ENCODE assay signal across 8 cellular contexts in genomic region chr20:49323622-49324238, GRCh38. TPM values are rescaled to one million over a fixed set of nuclear protein-coding genes. Genes with fewer than 3 reads are reported as not detected.
DNase-seq lines count a peak whose midpoint lies in the region; ATAC-seq and TF ChIP-seq lines count a peak whose summit lies in the region.

No MANE protein-coding gene starts in this region.

- no peaks in the 10 kb centered on the region for H4K20me1 ChIP-seq in HCT116 (ENCODE audit: insufficient read depth)

- H3K4me3 ChIP-seq in HCT116 (replicated peaks in 1 of 2; ENCODE audit: low read depth in 1 of 2, low read length in 2 of 2) (no peak overlapping the region), lower lobe of right lung (no peak overlapping the region)

- H3K9me3 ChIP-seq in HCT116 (ENCODE audit: control insufficient read depth in 1 of 2, insufficient read depth in 1 of 2, low read depth in 1 of 2, low read length in 2 of 2) (no peaks in the 10 kb centered on the region), lower lobe of right lung (no peaks in the 10 kb centered on the region)

- H3K9me2 ChIP-seq in HCT116 (ENCODE audit: insufficient read depth), result no peaks in the 10 kb centered on the region

- BruUV-seq in HCT116 (replicated peaks; lab: Mats Ljungman, UMichigan), result no TSS peak

- intact Hi-C loops in HCT116 (cut with micrococcal nuclease) (loop anchor here (5.0 kb wide), 1 partner anchor 191 kb away; no protein-coding TSS in a partner anchor), lower lobe of right lung (cut with DNase I) (no loop called here)

- peak overlapping the region; percentile 49 for H2AFZ ChIP-seq in HCT116 (ENCODE audit: low read depth, low read length, poor library complexity, severe bottlenecking)

- H3K79me2 ChIP-seq in HCT116 (ENCODE audit: insufficient read depth, low read length), result no peaks in the 10 kb centered on the region

- RAD21 ChIA-PET in HCT116 (lab: Charles Lee; ENCODE audit: low non-redundant PET in 1 of 2, low total read pairs in 2 of 2, uncharacterized antibody in 2 of 2, unreplicated experiment in 2 of 2), result no interaction called here

- H3K27ac ChIP-seq in HCT116 (ENCODE audit: low read depth, low read length) (no peak overlapping the region), lower lobe of right lung (peak overlapping the region; percentile 31)

- DNase-seq in COR-L47 (lab: John Stamatoyannopoulos, UW), result peak; percentile 53
- DNase-seq in HCT116 (ENCODE audit: low read depth, low spot score), result peak; percentile 34
- DNase-seq in RPMI7951 (ENCODE audit: low read depth), result peak; percentile 82
- DNase-seq in T47D (ENCODE audit: low read depth in 1 of 2, low spot score in 1 of 2), result peak; percentile 53 to 83
- no peak for DNase-seq in lower lobe of right lung
- DNase-seq in GM19240 (ENCODE audit: insufficient read length, low spot score), result no peak
- DNase-seq in putamen (ENCODE audit: low spot score), result no peak
- no peak for DNase-seq in middle frontal gyrus (ENCODE audit: extremely low spot score, low spot score)

- CTCF ChIA-PET in HCT116 (lab: Charles Lee), result interaction anchor here (1.3 kb wide), 1 partner anchor 78 kb away, joined by 3 read pairs; no protein-coding TSS in a partner anchor

- TF ChIP-seq RAD21 in HCT116 (IDR thresholded peaks at IDR 0.05; ENCODE audit: low read depth), result peak; percentile 63

- peak; percentile 60 for ATAC-seq in HCT116
- ATAC-seq in lower lobe of right lung, result peak; percentile 54 to 71

- H3K4me2 ChIP-seq in HCT116 (ENCODE audit: low read length), result peak overlapping the region; percentile 21; the same call in 1 of the 2 replicates

- H3K9ac ChIP-seq in HCT116 (ENCODE audit: low read length), result no peak overlapping the region

- in situ Hi-C loops in T47D (cut with HindIII; ENCODE audit: low pct_unique_long_range_greater_than_20kb, low sequenced_read_pairs), result no loop called here

- POLR2A ChIA-PET in HCT116 (lab: Charles Lee), result interaction anchor here (0.7 to 1.0 kb wide), 2 partner anchors 78 to 589 kb away, joined by 3 to 4 read pairs; no protein-coding TSS in a partner anchor

- H3K4me1 ChIP-seq in HCT116 (ENCODE audit: control insufficient read depth in 1 of 2, insufficient read depth in 2 of 2, low read length in 2 of 2) (peaks cover 2 to 8% of the 10 kb centered on the region in 2 experiments; a peak in 3 of 4 replicates), lower lobe of right lung (peaks cover 15% of the 10 kb centered on the region)

- peak in 2 of 3 experiments; percentile 7 to 25; a peak in 1 of 6 replicates for TF ChIP-seq CTCF in HCT116 (IDR thresholded peaks at IDR 0.05 in 2 of 3, conservative IDR thresholded peaks at IDR 0.05 in 1 of 3; ENCODE audit: borderline replicate concordance in 1 of 3, insufficient read depth in 1 of 3, low read depth in 2 of 3, low read length in 2 of 3)
- TF ChIP-seq CTCF in lower lobe of right lung (IDR thresholded peaks at IDR 0.05), result peak; percentile 25

- H3K27me3 ChIP-seq in HCT116 (ENCODE audit: insufficient read depth, low read length) (peaks cover 23% of the 10 kb centered on the region; the same call in 1 of the 2 replicates), lower lobe of right lung (ENCODE audit: low read depth) (peaks cover 34% of the 10 kb centered on the region)

- no peak for TF ChIP-seq POLR2A in HCT116 (IDR thresholded peaks at IDR 0.05; ENCODE audit: borderline replicate concordance, extremely low read depth, insufficient read depth, insufficient read length)

- H3K36me3 ChIP-seq in HCT116 (ENCODE audit: control insufficient read depth in 1 of 2, insufficient read depth in 2 of 2, low read length in 2 of 2), result no peaks in the 10 kb centered on the region
- no peaks in the 10 kb centered on the region for H3K36me3 ChIP-seq in lower lobe of right lung

TF ChIP-seq in HCT116, 20 proteins besides CTCF, POLR2A, EP300 and RAD21:
- no peak for TF ChIP-seq CEBPB (IDR thresholded peaks at IDR 0.05; ENCODE audit: low read depth)
- TF ChIP-seq POLR2AphosphoS5 (IDR thresholded peaks at IDR 0.05; ENCODE audit: low read depth, low read length), result no peak
- no peak for TF ChIP-seq ATF3 (IDR thresholded peaks at IDR 0.05)
- no peak for TF ChIP-seq ZBTB33 (IDR thresholded peaks at IDR 0.05; ENCODE audit: extremely low read depth, insufficient replicate concordance, low read length)
- TF ChIP-seq ZFX (IDR thresholded peaks at IDR 0.05), result no peak
- no peak for TF ChIP-seq CBX3 (IDR thresholded peaks at IDR 0.05; ENCODE audit: low read depth)
- TF ChIP-seq SP1 (IDR thresholded peaks at IDR 0.05; ENCODE audit: low read depth), result no peak
- TF ChIP-seq, protein P1, sequence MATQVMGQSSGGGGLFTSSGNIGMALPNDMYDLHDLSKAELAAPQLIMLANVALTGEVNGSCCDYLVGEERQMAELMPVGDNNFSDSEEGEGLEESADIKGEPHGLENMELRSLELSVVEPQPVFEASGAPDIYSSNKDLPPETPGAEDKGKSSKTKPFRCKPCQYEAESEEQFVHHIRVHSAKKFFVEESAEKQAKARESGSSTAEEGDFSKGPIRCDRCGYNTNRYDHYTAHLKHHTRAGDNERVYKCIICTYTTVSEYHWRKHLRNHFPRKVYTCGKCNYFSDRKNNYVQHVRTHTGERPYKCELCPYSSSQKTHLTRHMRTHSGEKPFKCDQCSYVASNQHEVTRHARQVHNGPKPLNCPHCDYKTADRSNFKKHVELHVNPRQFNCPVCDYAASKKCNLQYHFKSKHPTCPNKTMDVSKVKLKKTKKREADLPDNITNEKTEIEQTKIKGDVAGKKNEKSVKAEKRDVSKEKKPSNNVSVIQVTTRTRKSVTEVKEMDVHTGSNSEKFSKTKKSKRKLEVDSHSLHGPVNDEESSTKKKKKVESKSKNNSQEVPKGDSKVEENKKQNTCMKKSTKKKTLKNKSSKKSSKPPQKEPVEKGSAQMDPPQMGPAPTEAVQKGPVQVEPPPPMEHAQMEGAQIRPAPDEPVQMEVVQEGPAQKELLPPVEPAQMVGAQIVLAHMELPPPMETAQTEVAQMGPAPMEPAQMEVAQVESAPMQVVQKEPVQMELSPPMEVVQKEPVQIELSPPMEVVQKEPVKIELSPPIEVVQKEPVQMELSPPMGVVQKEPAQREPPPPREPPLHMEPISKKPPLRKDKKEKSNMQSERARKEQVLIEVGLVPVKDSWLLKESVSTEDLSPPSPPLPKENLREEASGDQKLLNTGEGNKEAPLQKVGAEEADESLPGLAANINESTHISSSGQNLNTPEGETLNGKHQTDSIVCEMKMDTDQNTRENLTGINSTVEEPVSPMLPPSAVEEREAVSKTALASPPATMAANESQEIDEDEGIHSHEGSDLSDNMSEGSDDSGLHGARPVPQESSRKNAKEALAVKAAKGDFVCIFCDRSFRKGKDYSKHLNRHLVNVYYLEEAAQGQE (IDR thresholded peaks at IDR 0.05; ENCODE audit: low read depth), result no peak
- TF ChIP-seq YY1 (IDR thresholded peaks at IDR 0.05; ENCODE audit: extremely low read depth, insufficient replicate concordance, low read depth, low read length), result no peak
- no peak for TF ChIP-seq ZNF274 (IDR thresholded peaks at IDR 0.05; ENCODE audit: low read depth, low read length)
- no peak for TF ChIP-seq ELF1 (IDR thresholded peaks at IDR 0.05; ENCODE audit: borderline replicate concordance, low read depth)
- TF ChIP-seq, protein P2, sequence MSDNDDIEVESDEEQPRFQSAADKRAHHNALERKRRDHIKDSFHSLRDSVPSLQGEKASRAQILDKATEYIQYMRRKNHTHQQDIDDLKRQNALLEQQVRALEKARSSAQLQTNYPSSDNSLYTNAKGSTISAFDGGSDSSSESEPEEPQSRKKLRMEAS (IDR thresholded peaks at IDR 0.05), result no peak
- no peak for TF ChIP-seq EGR1 (IDR thresholded peaks at IDR 0.05; ENCODE audit: low read depth)
- TF ChIP-seq FOSL1 (IDR thresholded peaks at IDR 0.05; ENCODE audit: low read depth), result no peak
- no peak for TF ChIP-seq TCF7L2 (IDR thresholded peaks at IDR 0.05; ENCODE audit: borderline replicate concordance, extremely low read depth, insufficient read depth, insufficient read length)
- no peak for TF ChIP-seq SIN3A (IDR thresholded peaks at IDR 0.05; ENCODE audit: low read depth)
- no peak for TF ChIP-seq SRF (IDR thresholded peaks at IDR 0.05; ENCODE audit: low read depth)
- no peak for TF ChIP-seq JUND (IDR thresholded peaks at IDR 0.05)
- TF ChIP-seq EZH2phosphoT487 (IDR thresholded peaks at IDR 0.05; ENCODE audit: borderline replicate concordance), result no peak

RNA-seq across cellular contexts. Expression of gene ZNFX1, which starts 45.9 kb away (rescaled TPM):
- total RNA-seq in HCT116 (2021; ENCODE audit: unreplicated experiment) (24.1 TPM), lower lobe of right lung (53.9 TPM)
- 11.8 and 14.2 TPM in 2 replicates for polyA plus RNA-seq in HCT116 (2012)
- total RNA-seq in RPMI7951 (2014; rRNA removed; shearing (Covaris generic)), result 38.3 and 42.3 TPM in 2 replicates

Comparison
In these comparisons a context has a peak if more than half of its experiments do, and no peak if none do; other contexts are left out.
1. DNase-seq: peak in COR-L47 (single experiment), HCT116 (single experiment), RPMI7951 (single experiment) and T47D (2 of 2); none in lower lobe of right lung (single experiment), GM19240 (single experiment), putamen (single experiment) and middle frontal gyrus (single experiment).